Comparison of ENCODE assay signal across 9 cellular contexts in the genomic region with DNA sequence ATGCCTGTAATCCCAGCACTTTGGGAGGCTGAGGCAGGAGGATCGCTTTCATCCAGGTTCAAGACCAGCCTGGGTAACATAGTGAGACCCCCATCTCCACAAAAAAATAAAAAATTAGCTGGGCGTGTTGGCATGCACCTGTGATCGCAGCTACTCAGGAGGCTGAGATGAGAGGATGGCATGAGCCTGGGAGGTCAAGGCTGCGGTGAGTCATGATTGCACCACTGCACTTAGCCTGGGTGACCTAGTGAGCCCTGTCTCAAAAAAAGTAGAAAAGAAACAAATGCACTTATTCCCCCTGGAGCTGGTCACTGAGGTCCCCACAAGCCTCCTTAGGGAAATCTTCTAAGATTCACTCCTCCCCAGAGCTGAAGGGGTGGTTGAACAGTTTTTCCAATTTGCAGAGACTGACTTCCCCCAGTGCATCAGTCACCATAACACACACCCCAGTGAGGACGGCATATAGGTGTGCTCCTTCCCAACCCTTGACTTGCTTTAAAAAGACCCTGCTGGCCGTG. TPM values are rescaled to one million over a fixed set of nuclear protein-coding genes. Genes with fewer than 3 reads are reported as not detected.
DNase-seq lines count a peak whose midpoint lies in the region; ATAC-seq and TF ChIP-seq lines count a peak whose summit lies in the region.
"Had no signal": no experiment of that assay in that cellular context is flagged by ENCODE, and none has a peak within 500 bp of the region (broad histone marks: within the 10 kb centered on the region; RNA-seq: fewer than 3 reads in every experiment).

No MANE protein-coding gene starts in this region.

- ATAC-seq in SK-N-SH treated with all-trans-retinoic acid at 6 μM for 48 hours = no peak
- ATAC-seq in HG03108 (IDR thresholded peaks at IDR 0.05; ENCODE audit: unreplicated experiment) = no peak

- in situ Hi-C loops in transverse colon (cut with MboI; ENCODE audit: low pct_ligation_motif_present in 1 of 4, low pct_unique_long_range_greater_than_20kb in 1 of 4, low sequenced_read_pairs in 3 of 4) = loop anchor here in 1 of 4 donors (5.0 kb wide), 1 partner anchor 75 kb away; no protein-coding TSS in a partner anchor

- H3K4me3 Mint-ChIP-seq in dendritic cell treated with granulocyte-macrophage colony-stimulating factor and Interleukin-4, amounts not matched to agents 40 ng/mL and 50 ng/mL, for 4 days = peak overlapping the region; percentile 32
- H3K4me3 Mint-ChIP-seq in T-helper 2 cell treated with Interferon-gamma antibody and Interleukin-4, amounts not matched to agents 5 μg/mL and 100 μg/mL, for 36 hours = no peak overlapping the region

- DNase-seq in SK-N-SH (no peak), transverse colon (no peak), testis (no peak)
- no peak for DNase-seq in T-helper 2 cell treated with Interferon-gamma antibody and Interleukin-4, amounts not matched to agents 5 μg/mL and 100 μg/mL, for 36 hours (ENCODE audit: low spot score)

- H3K4me1 Mint-ChIP-seq in dendritic cell treated with granulocyte-macrophage colony-stimulating factor and Interleukin-4, amounts not matched to agents 40 ng/mL and 50 ng/mL, for 4 days (ENCODE audit: low read depth) = peaks cover 82% of the 10 kb centered on the region
- H3K4me1 Mint-ChIP-seq in T-helper 2 cell treated with Interferon-gamma antibody and Interleukin-4, amounts not matched to agents 5 μg/mL and 100 μg/mL, for 36 hours (ENCODE audit: low read depth) = peaks cover 12% of the 10 kb centered on the region

- H4K20me1 ChIP-seq in SK-N-SH (ENCODE audit: insufficient read depth) = no peaks in the 10 kb centered on the region

- H3K27ac Mint-ChIP-seq in dendritic cell treated with granulocyte-macrophage colony-stimulating factor and Interleukin-4, amounts not matched to agents 40 ng/mL and 50 ng/mL, for 4 days = no peak overlapping the region
- no peak overlapping the region for H3K27ac Mint-ChIP-seq in T-helper 2 cell treated with Interferon-gamma antibody and Interleukin-4, amounts not matched to agents 5 μg/mL and 100 μg/mL, for 36 hours

- H3K9me2 ChIP-seq in SK-N-SH = no peaks in the 10 kb centered on the region

- H3K4me2 ChIP-seq in SK-N-SH = peak overlapping the region; percentile 96

- CTCF ChIA-PET in SK-N-SH (lab: Yijun Ruan, JAX) = interaction anchor here (0.6 to 14.3 kb wide), 13 partner anchors 8 to 214 kb away, joined by 3 to 299 read pairs (median 3); no protein-coding TSS in a partner anchor

- no peak for TF ChIP-seq RAD21 in SK-N-SH (IDR thresholded peaks at IDR 0.05; ENCODE audit: low read length)

- peaks cover 10% of the 10 kb centered on the region; the same call in 1 of the 2 replicates for H3K79me2 ChIP-seq in SK-N-SH (ENCODE audit: insufficient read depth)

- H3K4me3 ChIP-seq in SK-N-SH (ENCODE audit: low read depth in 2 of 2, low read length in 1 of 2) = peak overlapping the region in 1 of 2 experiments; percentile 79; a peak in 1 of 4 replicates
- H3K4me3 ChIP-seq in mesodermal cell (ENCODE audit: extremely low read depth, insufficient read depth, low read length, poor library complexity, severe bottlenecking) = peak overlapping the region; percentile 65
- H3K4me3 ChIP-seq in transverse colon = peak overlapping the region; percentile 53 to 87 (median 74)
- H3K4me3 ChIP-seq in testis = no peak overlapping the region

- H3K36me3 Mint-ChIP-seq in dendritic cell treated with granulocyte-macrophage colony-stimulating factor and Interleukin-4, amounts not matched to agents 40 ng/mL and 50 ng/mL, for 4 days (ENCODE audit: low read depth) = peaks cover 12% of the 10 kb centered on the region
- H3K36me3 Mint-ChIP-seq in T-helper 2 cell treated with Interferon-gamma antibody and Interleukin-4, amounts not matched to agents 5 μg/mL and 100 μg/mL, for 36 hours (ENCODE audit: low read depth) = no peaks in the 10 kb centered on the region

- H3K27ac ChIP-seq in SK-N-SH (ENCODE audit: low read depth in 2 of 2, low read length in 1 of 2) (peak overlapping the region in 1 of 2 experiments; percentile 82; a peak in 1 of 4 replicates), mesodermal cell (ENCODE audit: low read depth, low read length, severe bottlenecking) (no peak overlapping the region), transverse colon (peak overlapping the region; percentile 93 to 99 (median 95)), testis (peak overlapping the region in 1 of 2 donors; percentile 83)
- H3K27ac ChIP-seq: SK-N-MC had no signal

- no peak overlapping the region for H2AFZ ChIP-seq in SK-N-SH (ENCODE audit: low read depth)

- intact Hi-C loops in dendritic cell treated with granulocyte-macrophage colony-stimulating factor and Interleukin-4, amounts not matched to agents 40 ng/mL and 50 ng/mL, for 4 days (cut with micrococcal nuclease) = no loop called here
- intact Hi-C loops in transverse colon (cut with DNase I; ENCODE audit: low total_unique reads) = no loop called here
- intact Hi-C loops in testis (cut with DNase I; ENCODE audit: low total_unique reads) = loop anchor here (2.0 kb wide), 1 partner anchor 79 kb away; no protein-coding TSS in a partner anchor

- TF ChIP-seq POLR2A in transverse colon (IDR thresholded peaks at IDR 0.05) (no peak), testis (IDR thresholded peaks at IDR 0.05) (no peak)

- H3K36me3 ChIP-seq in SK-N-SH (replicated peaks in 1 of 2; ENCODE audit: control insufficient read depth in 1 of 2, insufficient read depth in 2 of 2, low read length in 1 of 2) (no peaks in the 10 kb centered on the region), mesodermal cell (ENCODE audit: control insufficient read depth, insufficient read depth, low read length) (peaks cover 3% of the 10 kb centered on the region), transverse colon (no peaks in the 10 kb centered on the region), testis (ENCODE audit: low read depth, missing control alignments) (no peaks in the 10 kb centered on the region)

- no peak overlapping the region for H3K9ac ChIP-seq in SK-N-SH

- 95% methylated on average over 4 of the region's 6 CpGs for WGBS in SK-N-SH (ENCODE audit: low lambda C conversion rate)
- WGBS in mesodermal cell (ENCODE audit: insufficient coverage in 2 of 2), 2 experiments = 85 to 88% methylated on average over 5 of the region's 6 CpGs
- 33% methylated on average over 6 of the region's 6 CpGs; no CpG with 5 or more reads in 1 of the 2 donors for WGBS in transverse colon (ENCODE audit: low coverage in 1 of 2), 2 donors
- 75 to 85% methylated on average over 6 of the region's 6 CpGs for WGBS in testis, 2 donors

- no peaks in the 10 kb centered on the region for H3K9me3 ChIP-seq in SK-N-SH
- no peaks in the 10 kb centered on the region for H3K9me3 ChIP-seq in mesodermal cell (ENCODE audit: control insufficient read depth, low read length)
- H3K9me3 ChIP-seq in transverse colon = no peaks in the 10 kb centered on the region
- H3K9me3 ChIP-seq in testis = no peaks in the 10 kb centered on the region

- TF ChIP-seq EP300 in SK-N-SH (IDR thresholded peaks at IDR 0.05; ENCODE audit: borderline replicate concordance in 1 of 2, low read depth in 1 of 2, low read length in 1 of 2) = no peak
- no peak for TF ChIP-seq EP300 in transverse colon (IDR thresholded peaks at IDR 0.05; ENCODE audit: low read depth)

- POLR2A ChIA-PET in SK-N-SH (lab: Yijun Ruan, JAX) = interaction anchor here (0.6 to 2.6 kb wide), 2 partner anchors 77 to 81 kb away, joined by 3 to 10 read pairs; no protein-coding TSS in a partner anchor

- no peaks in the 10 kb centered on the region for H3K27me3 ChIP-seq in SK-N-SH (ENCODE audit: insufficient read depth)
- H3K27me3 ChIP-seq in transverse colon = no peaks in the 10 kb centered on the region
- H3K27me3 ChIP-seq in testis = no peaks in the 10 kb centered on the region

- TF ChIP-seq CTCF in SK-N-SH (IDR thresholded peaks at IDR 0.05) (no peak), transverse colon (IDR thresholded peaks at IDR 0.05) (no peak), testis (IDR thresholded peaks at IDR 0.05) (no peak)

- H3K9me3 Mint-ChIP-seq in dendritic cell treated with granulocyte-macrophage colony-stimulating factor and Interleukin-4, amounts not matched to agents 40 ng/mL and 50 ng/mL, for 4 days = no peaks in the 10 kb centered on the region
- H3K9me3 Mint-ChIP-seq in T-helper 2 cell treated with Interferon-gamma antibody and Interleukin-4, amounts not matched to agents 5 μg/mL and 100 μg/mL, for 36 hours = no peaks in the 10 kb centered on the region

- no peaks in the 10 kb centered on the region for H3F3A ChIP-seq in SK-N-SH (replicated peaks; ENCODE audit: insufficient read depth)

- peaks cover 57% of the 10 kb centered on the region for H3K27me3 Mint-ChIP-seq in dendritic cell treated with granulocyte-macrophage colony-stimulating factor and Interleukin-4, amounts not matched to agents 40 ng/mL and 50 ng/mL, for 4 days
- peaks cover 42% of the 10 kb centered on the region for H3K27me3 Mint-ChIP-seq in T-helper 2 cell treated with Interferon-gamma antibody and Interleukin-4, amounts not matched to agents 5 μg/mL and 100 μg/mL, for 36 hours (ENCODE audit: low read depth)

- peaks cover 0 to 51% of the 10 kb centered on the region in 2 experiments; a peak in 1 of 4 replicates for H3K4me1 ChIP-seq in SK-N-SH (ENCODE audit: control insufficient read depth in 1 of 2, insufficient read depth in 2 of 2, low read depth in 1 of 2, low read length in 1 of 2)
- peaks cover 41% of the 10 kb centered on the region for H3K4me1 ChIP-seq in mesodermal cell (ENCODE audit: control insufficient read depth, insufficient read depth, low read length, poor library complexity, severe bottlenecking)
- peaks cover 42 to 78% (median 76%) of the 10 kb centered on the region in 4 donors for H3K4me1 ChIP-seq in transverse colon
- peaks cover 22% of the 10 kb centered on the region for H3K4me1 ChIP-seq in testis

RNA-seq across cellular contexts. Expression of a gene that starts 1.6 kb away (rescaled TPM):
- 76.6 and 77.3 TPM in 2 replicates for polyA plus RNA-seq in SK-N-SH (2012; rRNA removed)
- polyA plus RNA-seq in SK-N-SH (2012; cell fraction: cytosol; rRNA removed) = 71.1 and 79.7 TPM in 2 replicates
- polyA plus RNA-seq in SK-N-SH (2012; cell fraction: nucleus; rRNA removed) = 33.1 and 44.1 TPM in 2 replicates
- 83.6 TPM for polyA plus RNA-seq in mesodermal cell (2013, experiment 1 of 2)
- polyA plus RNA-seq in mesodermal cell (2013, experiment 2 of 2) = 66.9 TPM
- 100 to 1,000 TPM; 207 to 668 (median 481) TPM for total RNA-seq in transverse colon
- 10 to 100 TPM; 31.2 to 53.1 TPM for total RNA-seq in testis
- 94.2 TPM for polyA plus RNA-seq in testis (ENCODE audit: insufficient read depth, low read depth, low replicate concordance)

Comparison
In these comparisons a context has a peak if more than half of its experiments do, and no peak if none do; other contexts are left out.
1. H3K4me3 ChIP-seq: peak in mesodermal cell (single experiment) and transverse colon (4 of 4); none in testis (0 of 2).